Comparison of ENCODE assay signal across 8 cellular contexts in the genomic region with DNA sequence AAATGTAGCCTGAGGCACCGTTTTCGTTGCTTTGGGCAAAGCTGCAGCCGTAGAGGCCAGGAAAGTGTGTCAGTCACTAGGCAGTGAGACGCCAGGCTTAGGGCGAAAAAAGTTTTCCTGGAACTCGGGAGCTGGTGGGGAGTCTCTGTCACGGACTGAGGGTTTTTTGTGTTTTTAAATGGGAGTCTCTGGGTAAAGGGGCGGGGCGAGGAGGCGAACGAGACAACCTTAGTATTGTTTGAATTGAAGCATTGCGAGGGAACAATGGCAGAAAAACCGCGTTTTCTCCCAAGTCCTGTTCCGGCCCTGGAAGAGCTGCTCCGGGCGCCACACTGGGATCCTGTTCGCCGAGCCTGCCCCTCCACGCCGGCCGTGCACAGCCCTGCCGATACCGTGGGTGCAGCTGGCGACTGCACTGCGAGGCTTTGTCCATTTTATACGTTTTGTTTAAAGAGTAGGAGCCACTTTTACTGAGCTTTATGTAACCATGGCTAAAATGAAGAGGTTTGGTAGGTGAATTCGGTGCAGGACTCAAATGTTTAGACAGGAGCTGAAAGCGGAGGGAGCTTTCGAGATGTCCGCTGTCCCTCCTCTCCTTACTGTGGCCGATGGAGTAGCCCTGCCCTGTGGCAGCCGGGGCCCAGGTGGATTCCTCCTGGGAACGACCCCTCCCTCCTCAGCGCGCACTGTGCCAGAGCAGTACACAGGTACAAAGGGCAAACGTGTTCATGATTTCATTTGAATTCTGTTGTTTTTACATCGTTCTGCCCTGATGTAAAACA. TPM values are rescaled to one million over a fixed set of nuclear protein-coding genes. Genes with fewer than 3 reads are reported as not detected.
DNase-seq lines count a peak whose midpoint lies in the region; ATAC-seq and TF ChIP-seq lines count a peak whose summit lies in the region.

No MANE protein-coding gene starts in this region.

- peaks cover 0 to 61% (median 44%) of the 10 kb centered on the region in 4 donors for H3K4me1 ChIP-seq in tibial nerve

- 0 to 1% methylated on average over 37 to 38 of the region's 38 CpGs for WGBS in tibial nerve, 2 donors

- TF ChIP-seq POLR2A in tibial nerve (IDR thresholded peaks at IDR 0.05): peak; percentile 25 to 54

- peak overlapping the region; percentile 61 to 96 (median 82) for H3K4me3 ChIP-seq in tibial nerve

- peak overlapping the region; percentile 41 for H3K27ac ChIP-seq in caudate nucleus (ENCODE audit: low read depth, low read length)
- peak overlapping the region; percentile 83 to 98 (median 94) for H3K27ac ChIP-seq in tibial nerve

- DNase-seq in NCI-H748 (lab: John Stamatoyannopoulos, UW; ENCODE audit: unreplicated experiment) (peak; percentile 57), NCI-H748 treated with DMSO at 0.1 percent for 48 hours (lab: John Stamatoyannopoulos, UW) (no peak), caudate nucleus (lab: John Stamatoyannopoulos, UW) (no peak), left lobe of liver (ENCODE audit: low spot score) (peak; percentile 44), tibial nerve (ENCODE audit: low spot score in 2 of 2) (peak in 1 of 2 donors; percentile 53), NCI-H146 (lab: John Stamatoyannopoulos, UW) (no peak), putamen (ENCODE audit: low spot score) (no peak)

- no peaks in the 10 kb centered on the region for H3K36me3 ChIP-seq in tibial nerve

- no peaks in the 10 kb centered on the region for H3K9me3 ChIP-seq in tibial nerve

- TF ChIP-seq CTCF in tibial nerve (IDR thresholded peaks at IDR 0.05): no peak

- no peaks in the 10 kb centered on the region for H3K27me3 ChIP-seq in tibial nerve

- peak in 1 of 2 donors; percentile 51 for TF ChIP-seq EP300 in tibial nerve (IDR thresholded peaks at IDR 0.05)

- ATAC-seq in left lobe of liver (peak; percentile 43), HG03469 (IDR thresholded peaks at IDR 0.05; ENCODE audit: unreplicated experiment) (no peak)

RNA-seq across cellular contexts. Expression of gene COL4A2, which starts 1.5 kb away (rescaled TPM):
- 12.4 TPM for total RNA-seq in left lobe of liver
- 100 to 1,000 TPM; 576 to 821 (median 658) TPM for total RNA-seq in tibial nerve

RNA-seq across cellular contexts. Expression of gene COL4A1, which starts 1.6 kb away (rescaled TPM):
- total RNA-seq in left lobe of liver (9.1 TPM), tibial nerve (100 to 1,000 TPM; 385 to 583 (median 526) TPM)

Comparison
In these comparisons a context has a peak if more than half of its experiments do, and no peak if none do; other contexts are left out.
1. DNase-seq: peak in NCI-H748 (single experiment) and left lobe of liver (single experiment); none in NCI-H748 treated with DMSO at 0.1 percent for 48 hours (single experiment), caudate nucleus (0 of 61), NCI-H146 (single experiment) and putamen (single experiment).
2. RNA of gene COL4A2, which starts 1.5 kb away (total RNA-seq): 576 to 821 TPM in tibial nerve; 12.4 TPM in left lobe of liver (single experiment); every median in the first group is over 10 times any median in the second.
3. RNA of gene COL4A1, which starts 1.6 kb away (total RNA-seq): 385 to 583 TPM in tibial nerve; 9.1 TPM in left lobe of liver (single experiment); every median in the first group is over 10 times any median in the second.